In the genomic region with DNA sequence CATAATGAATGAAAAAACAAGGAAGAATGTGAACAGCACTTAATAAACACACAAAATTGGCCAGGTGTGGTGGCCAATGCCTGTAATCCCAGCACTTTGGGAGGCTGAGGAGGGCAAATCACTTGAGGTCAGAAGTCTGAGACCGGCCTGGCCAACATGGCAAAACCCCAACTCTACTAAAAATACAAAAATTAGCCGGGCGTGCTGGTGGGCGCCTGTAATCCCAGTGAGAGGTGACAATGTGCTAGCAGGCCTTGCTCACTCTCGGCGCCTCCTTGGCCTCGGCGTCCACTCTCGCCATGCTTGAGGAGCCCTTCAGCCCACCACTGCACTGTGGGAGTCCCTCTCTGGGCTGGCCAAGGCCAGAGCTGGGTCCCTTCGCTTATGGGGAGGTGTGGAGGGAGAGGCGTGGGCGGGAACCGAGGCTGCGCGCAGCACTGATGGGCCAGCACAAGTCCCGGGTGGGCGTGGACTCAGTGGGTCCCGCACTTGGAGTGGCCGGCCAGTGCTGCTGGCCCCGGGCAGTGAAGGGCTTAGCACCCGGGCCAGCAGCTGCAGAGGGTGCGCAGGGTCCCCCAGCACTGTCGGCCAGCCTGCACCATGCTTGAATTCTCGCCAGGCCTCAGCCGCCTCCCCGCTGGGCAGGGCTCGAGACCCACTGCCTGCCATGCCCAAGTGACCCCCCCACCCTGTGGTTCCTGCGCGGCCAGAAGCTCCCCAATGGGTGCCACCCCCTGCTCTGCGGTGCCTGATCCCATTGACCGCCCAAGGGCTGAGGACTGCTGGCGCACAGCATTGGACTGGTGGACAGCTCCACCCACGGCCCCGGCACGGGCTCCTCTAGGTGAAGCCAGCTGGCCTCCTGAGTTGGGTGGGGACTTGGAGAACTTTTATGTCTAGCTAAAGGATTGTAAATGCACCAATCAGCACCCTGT, we compare ENCODE assay signal across 26 cellular contexts.
"Had no signal": no experiment of that assay in that cellular context is flagged by ENCODE, and none has a peak within 500 bp of the region (broad histone marks: within the 10 kb centered on the region; RNA-seq: fewer than 3 reads in every experiment).

No MANE protein-coding gene starts in this region.

- H3K4me2 ChIP-seq: neural progenitor cell had no signal

- H3K27ac Mint-ChIP-seq: mesothelial cell of epicardium; natural killer cell; nephron progenitor cell; neural progenitor cell; stimulated activated effector memory CD8-positive, alpha-beta T cell treated with anti-CD3 and anti-CD28 coated beads, Interleukin-12 subunit alpha, Interleukin-12 subunit beta, amount 100 ng/mL, for 72 hours had no signal

- FAIRE-seq: keratinocyte, pancreas, urothelium cell line had no signal

- H3K9ac ChIP-seq: neural progenitor cell had no signal

- H3K9me3 ChIP-seq: pancreas, prostate gland, testis, tibial artery, upper lobe of right lung had no signal

- H3K9me3 Mint-ChIP-seq: natural killer cell; stimulated activated effector memory CD8-positive, alpha-beta T cell treated with anti-CD3 and anti-CD28 coated beads, Interleukin-12 subunit alpha, Interleukin-12 subunit beta, amount 100 ng/mL, for 72 hours had no signal

- DNase-seq: heart right ventricle; hippocampal formation; left ventricle myocardium inferior; mesendoderm; naive B cell; natural killer cell; nephron progenitor cell; retina; stimulated activated CD4-positive, alpha-beta T cell treated with anti-CD3 and anti-CD28 coated beads, Interleukin-4, amount 100 ng/mL, for 24 hours; stimulated activated naive CD4-positive, alpha-beta T cell; stomach; testis; tibial artery; trophoblast cell; upper lobe of right lung had no signal

- H3K27me3 Mint-ChIP-seq: naive B cell had no signal

- H3K4me1 ChIP-seq: pancreas, prostate gland, testis, upper lobe of right lung had no signal

- H3K4me3 ChIP-seq: heart right ventricle, left ventricle myocardium inferior, lung, neural progenitor cell, pancreas, prostate gland, skin epidermis, stomach, testis, tibial artery, upper lobe of right lung had no signal

- H2AFZ ChIP-seq: neural progenitor cell had no signal

- H3K36me3 ChIP-seq: heart right ventricle, left ventricle myocardium inferior, neural progenitor cell, pancreas, prostate gland, stomach, tibial artery, upper lobe of right lung had no signal

- H3K27me3 ChIP-seq: heart right ventricle, neural progenitor cell, pancreas, stomach, testis, tibial artery, upper lobe of right lung had no signal

- H3K4me1 Mint-ChIP-seq: naive B cell; natural killer cell; stimulated activated effector memory CD8-positive, alpha-beta T cell treated with anti-CD3 and anti-CD28 coated beads, Interleukin-12 subunit alpha, Interleukin-12 subunit beta, amount 100 ng/mL, for 72 hours had no signal

- ATAC-seq: natural killer cell; pancreas; right cardiac atrium; sciatic nerve; stimulated activated effector memory CD8-positive, alpha-beta T cell treated with anti-CD3 and anti-CD28 coated beads, Interleukin-12 subunit alpha, Interleukin-12 subunit beta, amount 100 ng/mL, for 72 hours; upper lobe of right lung had no signal

- H3K4me3 Mint-ChIP-seq: mesothelial cell of epicardium; naive B cell; natural killer cell; nephron progenitor cell; neural progenitor cell; stimulated activated effector memory CD8-positive, alpha-beta T cell treated with anti-CD3 and anti-CD28 coated beads, Interleukin-12 subunit alpha, Interleukin-12 subunit beta, amount 100 ng/mL, for 72 hours had no signal

- H3K27ac ChIP-seq: heart right ventricle, left ventricle myocardium inferior, neural progenitor cell, pancreas, prostate gland, skin epidermis, stomach, testis, tibial artery, upper lobe of right lung had no signal
